ENCODE assay signal across 8 cellular contexts in genomic region chr11:26297179-26297970, GRCh38. TPM values are rescaled to one million over a fixed set of nuclear protein-coding genes. Genes with fewer than 3 reads are reported as not detected.
A peak's percentile ranks its signal among the peaks of the same experiment; 100 is the strongest.
DNase-seq lines count a peak whose midpoint lies in the region; ATAC-seq and TF ChIP-seq lines count a peak whose summit lies in the region.

No MANE protein-coding gene starts in this region.

- H3K36me3 ChIP-seq in WERI-Rb-1 (no peaks in the 10 kb centered on the region), left ventricle myocardium inferior (no peaks in the 10 kb centered on the region)

- H3K4me1 Mint-ChIP-seq in stimulated activated naive B cell treated with anti-CD40 and anti-IgM and Interleukin-4, amounts not matched to agents 10 μg/mL and 1 μg/mL and 100 μg/mL, for 72 hours, result no peaks in the 10 kb centered on the region

- H3K27ac Mint-ChIP-seq in stimulated activated naive B cell treated with anti-CD40 and anti-IgM and Interleukin-4, amounts not matched to agents 10 μg/mL and 1 μg/mL and 100 μg/mL, for 72 hours, result no peak overlapping the region

- peak; percentile 77 for ATAC-seq in HG02763 (IDR thresholded peaks at IDR 0.05; ENCODE audit: unreplicated experiment)
- ATAC-seq in stimulated activated naive B cell treated with anti-CD40 and anti-IgM and Interleukin-4, amounts not matched to agents 10 μg/mL and 1 μg/mL and 100 μg/mL, for 72 hours (replicated peaks), result peak; percentile 56 to 67

- H3K27ac ChIP-seq in 22Rv1 (no peak overlapping the region), WERI-Rb-1 (no peak overlapping the region), left ventricle myocardium inferior (replicated peaks) (no peak overlapping the region)

- intact Hi-C loops in left ventricle myocardium inferior (cut with micrococcal nuclease), result loop anchor here (10.0 kb wide), 1 partner anchor 857 kb away; no protein-coding TSS in a partner anchor

- H3K36me3 Mint-ChIP-seq in stimulated activated naive B cell treated with anti-CD40 and anti-IgM and Interleukin-4, amounts not matched to agents 10 μg/mL and 1 μg/mL and 100 μg/mL, for 72 hours, result no peaks in the 10 kb centered on the region

- peaks cover 10% of the 10 kb centered on the region in 2 donors for H3K27me3 Mint-ChIP-seq in stimulated activated naive B cell treated with anti-CD40 and anti-IgM and Interleukin-4, amounts not matched to agents 10 μg/mL and 1 μg/mL and 100 μg/mL, for 72 hours

- H3K4me3 Mint-ChIP-seq in stimulated activated naive B cell treated with anti-CD40 and anti-IgM and Interleukin-4, amounts not matched to agents 10 μg/mL and 1 μg/mL and 100 μg/mL, for 72 hours, result no peak overlapping the region

- H3K4me1 ChIP-seq in left ventricle myocardium inferior, result no peaks in the 10 kb centered on the region

- H3K27me3 ChIP-seq in WERI-Rb-1 (ENCODE audit: insufficient read depth, low read depth, severe bottlenecking) (no peaks in the 10 kb centered on the region), left ventricle myocardium inferior (ENCODE audit: low read depth) (peaks cover 10% of the 10 kb centered on the region)

- H3K9me3 ChIP-seq in WERI-Rb-1 (ENCODE audit: severe bottlenecking), result no peaks in the 10 kb centered on the region
- H3K9me3 ChIP-seq in left ventricle myocardium inferior (replicated peaks), result no peaks in the 10 kb centered on the region

- H3K9me3 Mint-ChIP-seq in stimulated activated naive B cell treated with anti-CD40 and anti-IgM and Interleukin-4, amounts not matched to agents 10 μg/mL and 1 μg/mL and 100 μg/mL, for 72 hours, result no peaks in the 10 kb centered on the region

- TF ChIP-seq CTCF in 22Rv1 (IDR thresholded peaks at IDR 0.05), result peak; percentile 81
- peak; percentile 50; the same call in 1 of the 2 replicates for TF ChIP-seq CTCF in GM12875 (IDR thresholded peaks at IDR 0.05; ENCODE audit: borderline replicate concordance, insufficient read depth, low read depth, low read length)
- TF ChIP-seq CTCF in WERI-Rb-1 (IDR thresholded peaks at IDR 0.05; ENCODE audit: low read depth, low read length), result peak; percentile 53
- peak; percentile 69 for TF ChIP-seq CTCF in left ventricle myocardium inferior (IDR thresholded peaks at IDR 0.05; ENCODE audit: borderline replicate concordance)

- peak; percentile 61 for DNase-seq in NCI-H187 treated with DMSO at 0.1 percent for 48 hours (lab: John Stamatoyannopoulos, UW)
- DNase-seq in WERI-Rb-1, result peak; percentile 26
- DNase-seq in left ventricle myocardium inferior, result no peak
- no peak for DNase-seq in stimulated activated naive B cell treated with anti-CD40 and anti-IgM and Interleukin-4, amounts not matched to agents 10 μg/mL and 1 μg/mL and 100 μg/mL, for 72 hours
- DNase-seq in activated T-cell treated with anti-CD3 and anti-CD28 coated beads, Interleukin-2, amount 50 U/mL, for 48 hours, result no peak

- H3K4me3 ChIP-seq in GM12875 (ENCODE audit: low read depth, low read length), result no peak overlapping the region
- no peak overlapping the region for H3K4me3 ChIP-seq in WERI-Rb-1 (ENCODE audit: low read depth, low read length)
- H3K4me3 ChIP-seq in left ventricle myocardium inferior, result no peak overlapping the region

RNA-seq across cellular contexts. Expression of gene ANO3, which starts 34.6 kb away (rescaled TPM):
- not detected for total RNA-seq in left ventricle myocardium inferior

Comparison
In these comparisons a context has a peak if more than half of its experiments do, and no peak if none do; other contexts are left out.
1. DNase-seq: peak in NCI-H187 treated with DMSO at 0.1 percent for 48 hours (single experiment) and WERI-Rb-1 (single experiment); none in left ventricle myocardium inferior (single experiment), stimulated activated naive B cell treated with anti-CD40 and anti-IgM and Interleukin-4, amounts not matched to agents 10 μg/mL and 1 μg/mL and 100 μg/mL, for 72 hours (single experiment) and activated T-cell treated with anti-CD3 and anti-CD28 coated beads, Interleukin-2, amount 50 U/mL, for 48 hours (0 of 2).
2. Peak in every context shown above with its lines, with median percentiles within 50 percentile points of each other: CTCF ChIP-seq.